In genomic region chr5:142073617-142074405, GRCh38 we compare ENCODE assay signal across 24 cellular contexts. TPM values are rescaled to one million over a fixed set of nuclear protein-coding genes. Genes with fewer than 3 reads are reported as not detected.
DNase-seq lines count a peak whose midpoint lies in the region; ATAC-seq, FAIRE-seq and TF ChIP-seq lines count a peak whose summit lies in the region.
"Had no signal": no experiment of that assay in that cellular context is flagged by ENCODE, and none has a peak within 500 bp of the region (broad histone marks: within the 10 kb centered on the region; RNA-seq: fewer than 3 reads in every experiment).

No MANE protein-coding gene starts in this region.

- peak overlapping the region; percentile 94 for H3K27ac Mint-ChIP-seq in activated naive CD4-positive, alpha-beta T cell treated with anti-CD3 and anti-CD28 coated beads, Interleukin-2, amount 50 U/mL, for 24 hours
- H3K27ac Mint-ChIP-seq in activated T-helper 17 cell treated with anti-CD3 and anti-CD28 coated beads, Interleukin-2, amount 50 U/mL, for 72 hours, result peak overlapping the region; percentile 48
- peak overlapping the region; percentile 98 for H3K27ac Mint-ChIP-seq in progenitor cell of endocrine pancreas
- H3K27ac Mint-ChIP-seq: activated B cell treated with CpG ODN at 0.5 μM for 24 hours; GM23338; immature natural killer cell; memory B cell; stimulated activated memory B cell treated with anti-CD40 and anti-IgM and Interleukin-4, amounts not matched to agents 10 μg/mL and 1 μg/mL and 100 μg/mL, for 72 hours had no signal

- no peaks in the 10 kb centered on the region for H3K79me1 ChIP-seq in IMR-90 (ENCODE audit: low read depth in 1 of 2, low read length in 2 of 2)

- POLR2A ChIA-PET in IMR-90 (lab: Charles Lee; ENCODE audit: unreplicated experiment), result no interaction called here

- H4K20me1 ChIP-seq in IMR-90 (ENCODE audit: insufficient read depth, low read length), result no peaks in the 10 kb centered on the region

- no peak overlapping the region for H2AK9ac ChIP-seq in IMR-90 (replicated peaks; ENCODE audit: low read depth, low read length, poor library complexity)

- FAIRE-seq in small intestine (lab: Jason Lieb, UNC), result no peak

- H3K9me3 ChIP-seq in IMR-90 (ENCODE audit: control insufficient read depth, insufficient read depth, low read length), result no peaks in the 10 kb centered on the region
- no peaks in the 10 kb centered on the region for H3K9me3 ChIP-seq in small intestine (ENCODE audit: control insufficient read depth, low read depth)
- H3K9me3 ChIP-seq: ovary, suprapubic skin, upper lobe of left lung had no signal

- H2BK20ac ChIP-seq in IMR-90 (ENCODE audit: low read depth, low read length), result no peak overlapping the region

- H3K27me3 ChIP-seq in IMR-90 (ENCODE audit: control insufficient read depth, insufficient read depth, low read length) (peaks cover 23% of the 10 kb centered on the region), small intestine (ENCODE audit: control insufficient read depth in 2 of 2, insufficient read depth in 2 of 2, low read length in 2 of 2) (no peaks in the 10 kb centered on the region)
- H3K27me3 ChIP-seq: ovary, suprapubic skin, upper lobe of left lung had no signal

- no peaks in the 10 kb centered on the region for H3K4me1 ChIP-seq in IMR-90 (ENCODE audit: control insufficient read depth, insufficient read depth, low read length)
- no peaks in the 10 kb centered on the region for H3K4me1 ChIP-seq in small intestine (ENCODE audit: control insufficient read depth in 2 of 2, insufficient read depth in 1 of 2, low read depth in 1 of 2, low read length in 1 of 2)
- H3K4me1 ChIP-seq: suprapubic skin, upper lobe of left lung had no signal

- in situ Hi-C loops in IMR-90 (cut with MboI; ENCODE audit: low sequenced_read_pairs), result no loop called here

- H3K56ac ChIP-seq in IMR-90 (ENCODE audit: extremely low read depth, insufficient read depth, low read length), result no peak overlapping the region

- WGBS in IMR-90 (ENCODE audit: extremely low coverage in 2 of 2, insufficient read length in 1 of 2), 2 experiments, result no CpG with 5 or more reads among the region's 4 CpGs
- 70 to 78% (median 78%) methylated on average over 4 of the region's 4 CpGs for WGBS in small intestine, 3 donors

- H3K27ac ChIP-seq in IMR-90 (ENCODE audit: insufficient read depth, low read length) (no peak overlapping the region), small intestine (ENCODE audit: low read depth in 1 of 2, low read length in 1 of 2) (no peak overlapping the region)
- H3K27ac ChIP-seq: coronary artery, ovary, suprapubic skin, upper lobe of left lung had no signal

- dilution Hi-C loops in IMR-90 (cut with HindIII; ENCODE audit: low sequenced_read_pairs, unreplicated experiment), result no loop called here

- peak overlapping the region; percentile 11 for H3K4me3 Mint-ChIP-seq in activated naive CD4-positive, alpha-beta T cell treated with anti-CD3 and anti-CD28 coated beads, Interleukin-2, amount 50 U/mL, for 24 hours
- peak overlapping the region; percentile 44 for H3K4me3 Mint-ChIP-seq in activated T-helper 17 cell treated with anti-CD3 and anti-CD28 coated beads, Interleukin-2, amount 50 U/mL, for 72 hours
- no peak overlapping the region for H3K4me3 Mint-ChIP-seq in progenitor cell of endocrine pancreas (ENCODE audit: low read depth)
- H3K4me3 Mint-ChIP-seq: activated B cell treated with CpG ODN at 0.5 μM for 24 hours; GM23338; immature natural killer cell; memory B cell; stimulated activated memory B cell treated with anti-CD40 and anti-IgM and Interleukin-4, amounts not matched to agents 10 μg/mL and 1 μg/mL and 100 μg/mL, for 72 hours had no signal

- H4K91ac ChIP-seq in IMR-90 (ENCODE audit: insufficient read depth, low read depth, low read length), result no peak overlapping the region

- no peak overlapping the region for H2AFZ ChIP-seq in IMR-90 (replicated peaks; ENCODE audit: low read length, poor library complexity)
- H2AFZ ChIP-seq: GM23338 had no signal

- H2BK5ac ChIP-seq in IMR-90 (ENCODE audit: low read depth, low read length, poor library complexity, severe bottlenecking), result no peak overlapping the region

- no peak overlapping the region for H2BK120ac ChIP-seq in IMR-90 (ENCODE audit: low read depth, low read length)

- H3K9me1 ChIP-seq in IMR-90 (ENCODE audit: insufficient read depth, low read length), result no peaks in the 10 kb centered on the region

- H3K36me3 ChIP-seq in IMR-90 (ENCODE audit: control insufficient read depth, insufficient read depth, low read length) (no peaks in the 10 kb centered on the region), small intestine (ENCODE audit: control insufficient read depth in 2 of 2, insufficient read depth in 2 of 2, low read length in 2 of 2) (no peaks in the 10 kb centered on the region)
- H3K36me3 ChIP-seq: ovary, suprapubic skin, upper lobe of left lung had no signal

- no peaks in the 10 kb centered on the region for H3K9me3 Mint-ChIP-seq in activated naive CD4-positive, alpha-beta T cell treated with anti-CD3 and anti-CD28 coated beads, Interleukin-2, amount 50 U/mL, for 24 hours
- H3K9me3 Mint-ChIP-seq in activated T-helper 17 cell treated with anti-CD3 and anti-CD28 coated beads, Interleukin-2, amount 50 U/mL, for 72 hours, result no peaks in the 10 kb centered on the region
- peaks cover 5% of the 10 kb centered on the region for H3K9me3 Mint-ChIP-seq in progenitor cell of endocrine pancreas (ENCODE audit: low read depth)
- H3K9me3 Mint-ChIP-seq: activated B cell treated with CpG ODN at 0.5 μM for 24 hours; immature natural killer cell; stimulated activated memory B cell treated with anti-CD40 and anti-IgM and Interleukin-4, amounts not matched to agents 10 μg/mL and 1 μg/mL and 100 μg/mL, for 72 hours had no signal

- no peak overlapping the region for H2AK5ac ChIP-seq in IMR-90 (ENCODE audit: low read depth, low read length)

- TF ChIP-seq CTCF in IMR-90 (conservative IDR thresholded peaks at IDR 0.05; ENCODE audit: low read depth, low read length) (no peak), progenitor cell of endocrine pancreas (IDR thresholded peaks at IDR 0.05; ENCODE audit: unreplicated experiment) (no peak)

- H3K36me3 Mint-ChIP-seq in activated naive CD4-positive, alpha-beta T cell treated with anti-CD3 and anti-CD28 coated beads, Interleukin-2, amount 50 U/mL, for 24 hours, result no peaks in the 10 kb centered on the region
- no peaks in the 10 kb centered on the region for H3K36me3 Mint-ChIP-seq in activated T-helper 17 cell treated with anti-CD3 and anti-CD28 coated beads, Interleukin-2, amount 50 U/mL, for 72 hours (ENCODE audit: low read depth)
- peaks cover 4% of the 10 kb centered on the region for H3K36me3 Mint-ChIP-seq in progenitor cell of endocrine pancreas (ENCODE audit: insufficient read depth)
- H3K36me3 Mint-ChIP-seq: immature natural killer cell; memory B cell; stimulated activated memory B cell treated with anti-CD40 and anti-IgM and Interleukin-4, amounts not matched to agents 10 μg/mL and 1 μg/mL and 100 μg/mL, for 72 hours had no signal

- BruUV-seq in IMR-90 (replicated peaks; lab: Mats Ljungman, UMichigan), result no TSS peak

- no peak overlapping the region for H4K5ac ChIP-seq in IMR-90 (ENCODE audit: low read depth, low read length)

- no peak overlapping the region for H4K8ac ChIP-seq in IMR-90 (ENCODE audit: low read depth in 2 of 2, low read length in 2 of 2)

- H3K9ac ChIP-seq in IMR-90 (ENCODE audit: low read depth, low read length), result no peak overlapping the region

- no peak overlapping the region for H3K14ac ChIP-seq in IMR-90 (replicated peaks; ENCODE audit: low read depth, low read length)

- peak; percentile 80 for ATAC-seq in IMR-90 (ENCODE audit: low read depth)
- peak; percentile 71 for ATAC-seq in activated T-helper 17 cell treated with anti-CD3 and anti-CD28 coated beads, Interleukin-2, amount 50 U/mL, for 72 hours (replicated peaks)
- ATAC-seq in GM21717 (IDR thresholded peaks at IDR 0.05; ENCODE audit: unreplicated experiment), result no peak
- ATAC-seq: GM23338; stimulated activated memory B cell treated with anti-CD40 and anti-IgM and Interleukin-4, amounts not matched to agents 10 μg/mL and 1 μg/mL and 100 μg/mL, for 72 hours had no signal

- no peak for DNase-seq in activated naive CD4-positive, alpha-beta T cell treated with Interleukin-2 at 50 U/mL for 16 hours
- DNase-seq in IMR-90, result no peak
- DNase-seq in progenitor cell of endocrine pancreas (ENCODE audit: low spot score, unreplicated experiment), result no peak
- no peak for DNase-seq in small intestine
- DNase-seq: activated B cell treated with CpG ODN at 0.5 μM for 24 hours; activated CD8-positive, alpha-beta memory T cell treated with anti-CD3 and anti-CD28 coated beads for 24 hours; C1 segment of cervical spinal cord; effector memory CD4-positive, alpha-beta T cell; immature natural killer cell; MV-4-11; NCI-H1436 treated with DMSO at 0.1 percent for 48 hours; NCI-H2081 treated with DMSO at 0.1 percent for 48 hours; NCI-H226; NCI-H69; ovary; upper lobe of left lung had no signal

- H3K27me3 Mint-ChIP-seq in activated naive CD4-positive, alpha-beta T cell treated with anti-CD3 and anti-CD28 coated beads, Interleukin-2, amount 50 U/mL, for 24 hours, result no peaks in the 10 kb centered on the region
- H3K27me3 Mint-ChIP-seq in activated T-helper 17 cell treated with anti-CD3 and anti-CD28 coated beads, Interleukin-2, amount 50 U/mL, for 72 hours, result no peaks in the 10 kb centered on the region
- no peaks in the 10 kb centered on the region for H3K27me3 Mint-ChIP-seq in progenitor cell of endocrine pancreas

- peaks cover 38% of the 10 kb centered on the region for H3K4me1 Mint-ChIP-seq in activated naive CD4-positive, alpha-beta T cell treated with anti-CD3 and anti-CD28 coated beads, Interleukin-2, amount 50 U/mL, for 24 hours
- H3K4me1 Mint-ChIP-seq in activated T-helper 17 cell treated with anti-CD3 and anti-CD28 coated beads, Interleukin-2, amount 50 U/mL, for 72 hours, result peaks cover 22% of the 10 kb centered on the region
- H3K4me1 Mint-ChIP-seq in progenitor cell of endocrine pancreas (ENCODE audit: low read depth), result peaks cover 39% of the 10 kb centered on the region
- H3K4me1 Mint-ChIP-seq: activated B cell treated with CpG ODN at 0.5 μM for 24 hours; GM23338; immature natural killer cell; memory B cell; stimulated activated memory B cell treated with anti-CD40 and anti-IgM and Interleukin-4, amounts not matched to agents 10 μg/mL and 1 μg/mL and 100 μg/mL, for 72 hours had no signal

- no peak overlapping the region for H3K4ac ChIP-seq in IMR-90 (ENCODE audit: low read depth, low read length)

- no peak overlapping the region for H3K18ac ChIP-seq in IMR-90 (ENCODE audit: low read depth, low read length)

- no peak overlapping the region for H3K23ac ChIP-seq in IMR-90 (ENCODE audit: low read depth, low read length)

- H2BK15ac ChIP-seq in IMR-90 (ENCODE audit: low read depth, low read length), result no peak overlapping the region

- TF ChIP-seq RAD21 in IMR-90 (IDR thresholded peaks at IDR 0.05; ENCODE audit: low read length), result no peak

- no peak overlapping the region for H3K4me2 ChIP-seq in IMR-90 (ENCODE audit: low read depth, low read length)
- H3K4me2 ChIP-seq: GM23338 had no signal

- TF ChIP-seq POLR2A in IMR-90 (IDR thresholded peaks at IDR 0.05; ENCODE audit: low read depth, low read length), result no peak

- intact Hi-C loops in IMR-90 (cut with micrococcal nuclease), result no loop called here

- CTCF ChIA-PET in IMR-90 (lab: Yijun Ruan, JAX), result no interaction called here

- H3K4me3 ChIP-seq in IMR-90 (ENCODE audit: insufficient read depth, low read depth, low read length) (no peak overlapping the region), small intestine (ENCODE audit: low read depth in 1 of 2, low read length in 2 of 2) (no peak overlapping the region)
- H3K4me3 ChIP-seq: coronary artery, GM23338, ovary, suprapubic skin, upper lobe of left lung had no signal

RNA-seq across cellular contexts. Expression of gene NDFIP1, which starts 34.8 kb away (rescaled TPM):
- total RNA-seq in IMR-90 (2012; rRNA removed) (7.7 and 21.9 TPM in 2 replicates), progenitor cell of endocrine pancreas (228 and 247 TPM in 2 replicates)
- polyA plus RNA-seq in IMR-90 (2012; rRNA removed) (10.7 and 15.4 TPM in 2 replicates), small intestine (10 to 100 TPM; 28.9 to 40.4 (median 34.9) TPM)
- polyA plus RNA-seq in IMR-90 (2012; cell fraction: cytosol; rRNA removed), result 5.1 and 15.4 TPM in 2 replicates
- polyA plus RNA-seq in IMR-90 (2012; cell fraction: nucleus; rRNA removed; ENCODE audit: low replicate concordance), result 5.5 and 6.9 TPM in 2 replicates
- 100 to 1,000 TPM in 1 of 2 donors, 10 to 100 TPM in 1; 35.0 to 101 TPM for total RNA-seq in activated T-helper 17 cell treated with anti-CD3 and anti-CD28 coated beads, Interleukin-2, amount 50 U/mL, for 72 hours

Comparison
In these comparisons a context has a peak if more than half of its experiments do, and no peak if none do; other contexts are left out.
1. H3K27ac Mint-ChIP-seq: peak in every context shown above with its lines; median percentile 98 in progenitor cell of endocrine pancreas; 94 in activated naive CD4-positive, alpha-beta T cell treated with anti-CD3 and anti-CD28 coated beads, Interleukin-2, amount 50 U/mL, for 24 hours; 48 in activated T-helper 17 cell treated with anti-CD3 and anti-CD28 coated beads, Interleukin-2, amount 50 U/mL, for 72 hours.